ENCODE assay signal across 14 cellular contexts in genomic region chr6:71038966-71039365, GRCh38.
"Had no signal": no experiment of that assay in that cellular context is flagged by ENCODE, and none has a peak within 500 bp of the region (broad histone marks: within the 10 kb centered on the region; RNA-seq: fewer than 3 reads in every experiment).

No MANE protein-coding gene starts in this region.

- ATAC-seq: activated T-cell treated with anti-CD3 and anti-CD28 coated beads, Interleukin-2, amount 50 U/mL, for 4 hours; left lung; natural killer cell; stimulated activated effector memory CD8-positive, alpha-beta T cell treated with anti-CD3 and anti-CD28 coated beads, Interleukin-12 subunit alpha, Interleukin-12 subunit beta, amount 100 ng/mL, for 72 hours had no signal

- DNase-seq: activated CD4-positive, alpha-beta memory T cell treated with anti-CD3 and anti-CD28 coated beads for 36 hours; activated CD4-positive, alpha-beta T cell treated with anti-CD3 and anti-CD28 coated beads for 1 hour; activated gamma-delta T cell; activated T-cell treated with anti-CD3 and anti-CD28 coated beads, Interleukin-2, amount 50 U/mL, for 4 hours; amygdala; brain microvascular endothelial cell; dermis blood vessel endothelial cell; erythroblast; heart left ventricle; left lung; natural killer cell; tibial artery; uterus had no signal
